1 cellular context compared by ENCODE assay signal in genomic region chr6:27273783-27274182, GRCh38.
TF ChIP-seq lines count a peak whose summit lies in the region.

No MANE protein-coding gene starts in this region.

TF ChIP-seq in K562, 482 proteins besides CTCF, POLR2A, EP300 and RAD21 (continued from another document):
- TF ChIP-seq ATF6 (CRISPR knock-in tag; IDR thresholded peaks at IDR 0.05) (no peak), ZC3H8 (IDR thresholded peaks at IDR 0.05) (no peak), ZNF395 (CRISPR knock-in tag; IDR thresholded peaks at IDR 0.05) (no peak), BRF1 (IDR thresholded peaks at IDR 0.05; ENCODE audit: borderline replicate concordance, extremely low read depth, insufficient read length) (no peak), ZNF76 (CRISPR knock-in tag; IDR thresholded peaks at IDR 0.05; ENCODE audit: borderline replicate concordance) (no peak), POLR2H (tag; IDR thresholded peaks at IDR 0.05; ENCODE audit: low read depth) (no peak)
